ENCODE assay signal across 22 cellular contexts in genomic region chr19:53853707-53854106, GRCh38. TPM values are rescaled to one million over a fixed set of nuclear protein-coding genes. Genes with fewer than 3 reads are reported as not detected.
A peak's percentile ranks its signal among the peaks of the same experiment; 100 is the strongest.
DNase-seq lines count a peak whose midpoint lies in the region; ATAC-seq lines count a peak whose summit lies in the region.
"Had no signal": no experiment of that assay in that cellular context is flagged by ENCODE, and none has a peak within 500 bp of the region (broad histone marks: within the 10 kb centered on the region; RNA-seq: fewer than 3 reads in every experiment).

No MANE protein-coding gene starts in this region.

- ATAC-seq in GM18907 (IDR thresholded peaks at IDR 0.05; ENCODE audit: unreplicated experiment) (peak; percentile 58), HG03378 (IDR thresholded peaks at IDR 0.05; ENCODE audit: unreplicated experiment) (peak; percentile 43), T-helper 17 cell (peak; percentile 50), GM18519 (IDR thresholded peaks at IDR 0.05; ENCODE audit: low FRiP score, unreplicated experiment) (no peak)
- ATAC-seq: esophagus mucosa had no signal

- peak; percentile 18 to 20 for DNase-seq in NOMO-1 (lab: John Stamatoyannopoulos, UW; ENCODE audit: unreplicated experiment in 2 of 2)
- no peak for DNase-seq in NOMO-1 treated with dmso at 0.1 percent for 144 hours (lab: John Stamatoyannopoulos, UW; ENCODE audit: unreplicated experiment)
- no peak for DNase-seq in T-helper 17 cell
- DNase-seq in T-helper 2 cell treated with Interferon-gamma antibody and Interleukin-4, amounts not matched to agents 5 μg/mL and 100 μg/mL, for 36 hours (ENCODE audit: low spot score), result no peak
- DNase-seq in COLO668 (lab: John Stamatoyannopoulos, UW; ENCODE audit: unreplicated experiment), result no peak
- DNase-seq: CD8-positive, alpha-beta T cell; foreskin melanocyte; left lung; NCI-H2081; stimulated activated CD4-positive, alpha-beta T cell treated with anti-CD3 and anti-CD28 coated beads, Interleukin-15, amount 100 ng/mL, for 24 hours; T-helper 9 cell had no signal

- H3K27me3 Mint-ChIP-seq in T-helper 17 cell, result peaks cover 18% of the 10 kb centered on the region
- peaks cover 7% of the 10 kb centered on the region for H3K27me3 Mint-ChIP-seq in T-helper 2 cell treated with Interferon-gamma antibody and Interleukin-4, amounts not matched to agents 5 μg/mL and 100 μg/mL, for 36 hours (ENCODE audit: low read depth)
- H3K27me3 Mint-ChIP-seq: type B pancreatic cell had no signal

- peaks cover 11% of the 10 kb centered on the region for H3K4me1 Mint-ChIP-seq in T-helper 17 cell
- peaks cover 17% of the 10 kb centered on the region for H3K4me1 Mint-ChIP-seq in T-helper 2 cell treated with Interferon-gamma antibody and Interleukin-4, amounts not matched to agents 5 μg/mL and 100 μg/mL, for 36 hours (ENCODE audit: low read depth)

- no peak overlapping the region for H3K4me3 Mint-ChIP-seq in T-helper 17 cell
- H3K4me3 Mint-ChIP-seq in T-helper 2 cell treated with Interferon-gamma antibody and Interleukin-4, amounts not matched to agents 5 μg/mL and 100 μg/mL, for 36 hours, result no peak overlapping the region
- H3K4me3 Mint-ChIP-seq: CD8-positive, alpha-beta T cell; nephron; type B pancreatic cell had no signal

- H3K9me3 ChIP-seq in T-helper 17 cell (ENCODE audit: control insufficient read depth, low read length, poor library complexity, severe bottlenecking), result no peaks in the 10 kb centered on the region
- H3K9me3 ChIP-seq: left lung had no signal

- no peaks in the 10 kb centered on the region for H3K36me3 Mint-ChIP-seq in T-helper 17 cell (ENCODE audit: low read depth)
- no peaks in the 10 kb centered on the region for H3K36me3 Mint-ChIP-seq in T-helper 2 cell treated with Interferon-gamma antibody and Interleukin-4, amounts not matched to agents 5 μg/mL and 100 μg/mL, for 36 hours (ENCODE audit: low read depth)
- H3K36me3 Mint-ChIP-seq: activated naive CD4-positive, alpha-beta T cell treated with anti-CD3 and anti-CD28 coated beads, Interleukin-2, amount 50 U/mL, for 72 hours; CD8-positive, alpha-beta T cell; type B pancreatic cell had no signal

- H3K27ac Mint-ChIP-seq in T-helper 17 cell, result no peak overlapping the region
- no peak overlapping the region for H3K27ac Mint-ChIP-seq in T-helper 2 cell treated with Interferon-gamma antibody and Interleukin-4, amounts not matched to agents 5 μg/mL and 100 μg/mL, for 36 hours
- H3K27ac Mint-ChIP-seq: activated naive CD4-positive, alpha-beta T cell treated with anti-CD3 and anti-CD28 coated beads, Interleukin-2, amount 50 U/mL, for 72 hours; CD8-positive, alpha-beta T cell; type B pancreatic cell had no signal

- no peaks in the 10 kb centered on the region for H3K9me3 Mint-ChIP-seq in T-helper 2 cell treated with Interferon-gamma antibody and Interleukin-4, amounts not matched to agents 5 μg/mL and 100 μg/mL, for 36 hours
- H3K9me3 Mint-ChIP-seq: activated naive CD4-positive, alpha-beta T cell treated with anti-CD3 and anti-CD28 coated beads, Interleukin-2, amount 50 U/mL, for 72 hours; CD8-positive, alpha-beta T cell; nephron; type B pancreatic cell had no signal

RNA-seq across cellular contexts. Expression of gene MYADM, which starts 14.0 kb away (rescaled TPM):
- 100 to 1,000 TPM; 392 to 670 TPM for total RNA-seq in T-helper 17 cell

RNA-seq across cellular contexts. Expression of gene PRKCG, which starts 28.3 kb away (rescaled TPM):
- 1 to 10 TPM; 1.1 to 1.4 TPM for total RNA-seq in T-helper 17 cell
- total RNA-seq: esophagus mucosa, H4, left lung, LHCN-M2, RPMI7951, sciatic nerve had no signal

RNA-seq across cellular contexts. Expression of gene NLRP12, which starts 29.6 kb away (rescaled TPM):
- total RNA-seq in T-helper 17 cell, result under 1 TPM; 0.34 to 0.57 TPM
- total RNA-seq: activated naive CD4-positive, alpha-beta T cell treated with anti-CD3 and anti-CD28 coated beads, Interleukin-2, amount 50 U/mL, for 72 hours; CD8-positive, alpha-beta T cell; LHCN-M2; RPMI7951 had no signal

RNA-seq across cellular contexts. Expression of gene CACNG7, which starts 55.4 kb away (rescaled TPM):
- not detected for total RNA-seq in T-helper 17 cell
- total RNA-seq: activated naive CD4-positive, alpha-beta T cell treated with anti-CD3 and anti-CD28 coated beads, Interleukin-2, amount 50 U/mL, for 72 hours; CD8-positive, alpha-beta T cell; esophagus mucosa; H4; left lung; RPMI7951; sciatic nerve had no signal

Comparison
In these comparisons a context has a peak if more than half of its experiments do, and no peak if none do; other contexts are left out.
1. DNase-seq: peak in NOMO-1 (2 of 2); none in NOMO-1 treated with dmso at 0.1 percent for 144 hours (single experiment), T-helper 17 cell (0 of 3), T-helper 2 cell treated with Interferon-gamma antibody and Interleukin-4, amounts not matched to agents 5 μg/mL and 100 μg/mL, for 36 hours (single experiment) and COLO668 (single experiment).